In genomic region chr4:140523857-140524742, GRCh38 we compare ENCODE assay signal across 8 cellular contexts. TPM values are rescaled to one million over a fixed set of nuclear protein-coding genes. Genes with fewer than 3 reads are reported as not detected.
DNase-seq lines count a peak whose midpoint lies in the region; ATAC-seq and TF ChIP-seq lines count a peak whose summit lies in the region.

Gene ELMOD2 (plus strand): TSS chr4:140524168. CDS start chr4:140525429, 1,261 bp downstream.

- H3K4me3 Mint-ChIP-seq in naive thymus-derived CD8-positive, alpha-beta T cell: peak within 1 kb of the TSS; percentile 83 to 93 (median 86)

- peaks cover 7 to 36% (median 28%) of the 10 kb centered on the region in 4 donors for H3K4me1 Mint-ChIP-seq in naive thymus-derived CD8-positive, alpha-beta T cell

- no peaks in the 10 kb centered on the region for H3K9me3 ChIP-seq in fibroblast of lung (ENCODE audit: control insufficient read depth, insufficient read depth, low read depth, low read length)

- H3K79me2 ChIP-seq in fibroblast of lung (ENCODE audit: control insufficient read depth, insufficient read depth, low read length): peaks cover 6% of the 10 kb centered on the region

- TF ChIP-seq CTCF in fibroblast of lung (conservative IDR thresholded peaks at IDR 0.05 in 1 of 2, IDR thresholded peaks at IDR 0.05 in 1 of 2; ENCODE audit: low read depth in 1 of 2, low read length in 2 of 2): peak; percentile 88 to 91

- no peaks in the 10 kb centered on the region for H3K9me3 Mint-ChIP-seq in naive thymus-derived CD8-positive, alpha-beta T cell

- H4K20me1 ChIP-seq in fibroblast of lung (ENCODE audit: control insufficient read depth, extremely low read depth, insufficient read depth, low read length): no peaks in the 10 kb centered on the region

- POLR2A ChIA-PET in naive thymus-derived CD8-positive, alpha-beta T cell (lab: Charles Lee): interaction anchor here (0.7 to 2.5 kb wide), 6 partner anchors 14 to 373 kb away, joined by 3 to 28 read pairs (median 4); partner anchors contain the start of gene SCOC

- H2AFZ ChIP-seq in fibroblast of lung (ENCODE audit: low read length): peak within 1 kb of the TSS; percentile 98

- peak; percentile 100 for ATAC-seq in GM21825 (IDR thresholded peaks at IDR 0.05; ENCODE audit: unreplicated experiment)
- peak; percentile 98 for ATAC-seq in naive thymus-derived CD8-positive, alpha-beta T cell

- no peaks in the 10 kb centered on the region for H3K4me1 ChIP-seq in fibroblast of lung (ENCODE audit: control insufficient read depth, extremely low read depth, insufficient read depth, low read length)

- peak within 1 kb of the TSS; percentile 18 to 94 (median 90) for H3K27ac Mint-ChIP-seq in naive thymus-derived CD8-positive, alpha-beta T cell

- no peaks in the 10 kb centered on the region for H3K27me3 Mint-ChIP-seq in naive thymus-derived CD8-positive, alpha-beta T cell

- peak within 1 kb of the TSS; percentile 96 for H3K4me2 ChIP-seq in fibroblast of lung (ENCODE audit: extremely low read depth, insufficient read depth, low read length)

- H3K36me3 Mint-ChIP-seq in naive thymus-derived CD8-positive, alpha-beta T cell: peaks cover 3 to 18% (median 14%) of the 10 kb centered on the region in 3 donors

- H3K36me3 ChIP-seq in fibroblast of lung (ENCODE audit: control insufficient read depth, insufficient read depth, low read length): no peaks in the 10 kb centered on the region

- peak within 1 kb of the TSS; percentile 83 for H3K9ac ChIP-seq in fibroblast of lung (ENCODE audit: insufficient read depth, low read length)

- H3K4me3 ChIP-seq in fibroblast of lung (replicated peaks in 1 of 4; ENCODE audit: control extremely low read depth in 1 of 4, insufficient read depth in 1 of 4, low read depth in 3 of 4, low read length in 4 of 4): peak within 1 kb of the TSS; percentile 89 to 96 (median 92)

- H3K27ac ChIP-seq in fibroblast of lung (ENCODE audit: insufficient read depth, low read length): peak within 1 kb of the TSS; percentile 84

- DNase-seq in Daoy (ENCODE audit: low read depth): peak; percentile 94
- peak; percentile 98 for DNase-seq in Kasumi-1 (lab: John Stamatoyannopoulos, UW)
- DNase-seq in RPMI7951 (ENCODE audit: low read depth): peak; percentile 95
- peak; percentile 93 to 97 for DNase-seq in activated T-helper 1 cell treated with anti-CD3 and anti-CD28 coated beads, Interleukin-2, amount 50 U/mL, for 16 hours (ENCODE audit: low read depth in 1 of 2, low spot score in 1 of 2)
- peak; percentile 96 to 97 for DNase-seq in fibroblast of lung (ENCODE audit: low read depth in 2 of 2)
- DNase-seq in naive thymus-derived CD8-positive, alpha-beta T cell: peak; percentile 94 to 99 (median 97)
- DNase-seq in stimulated activated naive CD4-positive, alpha-beta T cell treated with Interleukin-2 at 50 U/mL for 16 hours (lab: John Stamatoyannopoulos, UW): peak; percentile 97

- no peaks in the 10 kb centered on the region for H3K27me3 ChIP-seq in fibroblast of lung (ENCODE audit: control insufficient read depth, insufficient read depth, low read length)

RNA-seq across cellular contexts. Expression of gene ELMOD2, which starts in this region (rescaled TPM):
- 27.2 and 36.1 TPM in 2 replicates for total RNA-seq in Daoy (2014; rRNA removed; shearing (Covaris generic))
- 26.1 and 26.4 TPM in 2 replicates for total RNA-seq in RPMI7951 (2014; rRNA removed; shearing (Covaris generic))
- 25.1 and 31.3 TPM in 2 replicates for total RNA-seq in fibroblast of lung
- 14.3 and 20.4 TPM in 2 replicates for polyA plus RNA-seq in fibroblast of lung
- 12.2 and 15.1 TPM in 2 replicates for polyA plus RNA-seq in fibroblast of lung (2012)
- 1.2 and 3.3 TPM in 2 replicates for polyA minus RNA-seq in fibroblast of lung (ENCODE audit: low replicate concordance)
- total RNA-seq in naive thymus-derived CD8-positive, alpha-beta T cell: 10 to 100 TPM; 26.9 to 28.1 TPM
- polyA plus RNA-seq in naive thymus-derived CD8-positive, alpha-beta T cell: 1 to 10 TPM; 5.2 to 9.1 (median 5.8) TPM

Comparison
In these comparisons a context has a peak if more than half of its experiments do, and no peak if none do; other contexts are left out.
1. Peak in every context shown above with its lines: DNase-seq, ATAC-seq, H3K4me3 ChIP-seq and H3K27ac ChIP-seq.